ENCODE assay signal across 24 cellular contexts in the genomic region with DNA sequence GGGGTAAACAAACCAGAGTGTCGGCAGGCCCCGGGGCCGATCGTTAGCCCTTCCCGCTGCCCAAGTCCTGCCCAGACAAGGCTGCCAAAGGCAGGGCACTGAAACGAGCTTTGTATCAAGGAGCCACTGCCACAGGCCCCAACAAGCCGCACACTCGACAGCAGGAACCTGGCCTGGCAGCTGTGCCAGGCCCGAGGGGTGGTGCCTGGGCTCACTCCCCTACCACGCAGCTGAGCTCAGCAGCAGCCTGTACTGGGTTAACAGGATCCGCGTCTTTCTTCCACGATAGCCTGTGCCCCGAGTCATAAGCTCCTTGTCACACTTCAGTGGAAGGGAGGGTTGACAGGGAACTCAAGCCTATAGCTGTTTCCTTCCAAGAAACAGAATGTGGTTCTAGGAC.
A peak's percentile ranks its signal among the peaks of the same experiment; 100 is the strongest.
DNase-seq lines count a peak whose midpoint lies in the region; ATAC-seq and TF ChIP-seq lines count a peak whose summit lies in the region.
"Had no signal": no experiment of that assay in that cellular context is flagged by ENCODE, and none has a peak within 500 bp of the region (broad histone marks: within the 10 kb centered on the region; RNA-seq: fewer than 3 reads in every experiment).

No MANE protein-coding gene starts in this region.

- peaks cover 30% of the 10 kb centered on the region for H3K79me2 ChIP-seq in osteoblast (ENCODE audit: insufficient read depth, low read length)

- no peak overlapping the region for H3K9ac ChIP-seq in endodermal cell (ENCODE audit: extremely low read depth, low read length, poor library complexity, severe bottlenecking)
- H3K9ac ChIP-seq: neural progenitor cell, SK-N-SH had no signal

- no peak for TF ChIP-seq POLR2A in GM18505 (IDR thresholded peaks at IDR 0.05; ENCODE audit: borderline replicate concordance, extremely low read depth, insufficient read depth, insufficient read length)

- H3K27me3 ChIP-seq in endodermal cell (ENCODE audit: control insufficient read depth, insufficient read depth, low read length, poor library complexity, severe bottlenecking) = no peaks in the 10 kb centered on the region
- H3K27me3 ChIP-seq in osteoblast (ENCODE audit: insufficient read depth, low read length) = no peaks in the 10 kb centered on the region
- H3K27me3 ChIP-seq: neural progenitor cell had no signal

- WGBS in endodermal cell (ENCODE audit: insufficient coverage in 1 of 2, insufficient read length in 1 of 2), 2 experiments = 92 to 95% methylated on average over 13 to 14 of the region's 14 CpGs

- TF ChIP-seq CTCF in endodermal cell (conservative IDR thresholded peaks at IDR 0.05) (no peak), osteoblast (IDR thresholded peaks at IDR 0.05; ENCODE audit: extremely low read depth, low read depth, low read length) (no peak)

- H3K27ac Mint-ChIP-seq in endodermal cell = peak overlapping the region; percentile 1
- H3K27ac Mint-ChIP-seq: activated CD8-positive, alpha-beta T cell treated with anti-CD3 and anti-CD28 coated beads for 36 hours; activated naive CD4-positive, alpha-beta T cell treated with anti-CD3 and anti-CD28 coated beads for 36 hours; CD8-positive, alpha-beta T cell had no signal

- no peak overlapping the region for H3K4me2 ChIP-seq in osteoblast (ENCODE audit: insufficient read depth, low read length)
- H3K4me2 ChIP-seq: neural progenitor cell, SK-N-SH had no signal

- H3K9me3 Mint-ChIP-seq in endodermal cell = no peaks in the 10 kb centered on the region
- H3K9me3 Mint-ChIP-seq: activated CD8-positive, alpha-beta T cell treated with anti-CD3 and anti-CD28 coated beads for 36 hours; activated naive CD4-positive, alpha-beta T cell treated with anti-CD3 and anti-CD28 coated beads for 36 hours; activated T-cell treated with anti-CD3 and anti-CD28 coated beads, Interleukin-2, amount 50 U/mL, for 4 hours; CD8-positive, alpha-beta T cell; neural progenitor cell; T-helper 2 cell treated with Interferon-gamma antibody and Interleukin-4, amounts not matched to agents 5 μg/mL and 100 μg/mL, for 36 hours had no signal

- no peak overlapping the region for H3K27ac ChIP-seq in endodermal cell (ENCODE audit: low read depth, low read length)
- no peak overlapping the region for H3K27ac ChIP-seq in osteoblast (ENCODE audit: low read depth, low read length)
- H3K27ac ChIP-seq: neural progenitor cell had no signal

- no peak overlapping the region for H3K4me3 ChIP-seq in endodermal cell (ENCODE audit: low read length)
- H3K4me3 ChIP-seq in osteoblast (ENCODE audit: insufficient read depth, low read length) = no peak overlapping the region
- H3K4me3 ChIP-seq: neural progenitor cell had no signal

- H3K36me3 ChIP-seq in endodermal cell (ENCODE audit: control insufficient read depth, insufficient read depth, low read length) (peaks cover 8% of the 10 kb centered on the region), osteoblast (ENCODE audit: insufficient read depth, low read length) (peaks cover 29% of the 10 kb centered on the region)
- H3K36me3 ChIP-seq: neural progenitor cell had no signal

- peaks cover 27% of the 10 kb centered on the region for H3K36me3 Mint-ChIP-seq in endodermal cell (ENCODE audit: low read depth)

- H3K4me1 Mint-ChIP-seq in endodermal cell = peaks cover 3% of the 10 kb centered on the region

- no peaks in the 10 kb centered on the region for H3K9me3 ChIP-seq in endodermal cell (ENCODE audit: control insufficient read depth, low read length)
- H3K9me3 ChIP-seq in osteoblast (ENCODE audit: low read depth, low read length) = no peaks in the 10 kb centered on the region
- H3K9me3 ChIP-seq: SK-N-SH had no signal

- peaks cover 21% of the 10 kb centered on the region for H4K20me1 ChIP-seq in osteoblast (ENCODE audit: insufficient read depth, low read length)

- DNase-seq in DMS79 (lab: John Stamatoyannopoulos, UW) (peak; percentile 54), NCI-H1105 (lab: John Stamatoyannopoulos, UW) (peak; percentile 53), endodermal cell (no peak), osteoblast (ENCODE audit: insufficient read length, low spot score, missing footprints) (peak; percentile 19), HuH-7.5 (ENCODE audit: low spot score) (no peak)
- DNase-seq: activated CD4-positive, CD25-positive, alpha-beta regulatory T cell; activated CD8-positive, alpha-beta T cell treated with anti-CD3 and anti-CD28 coated beads for 36 hours; activated naive CD4-positive, alpha-beta T cell treated with anti-CD3 and anti-CD28 coated beads for 36 hours; activated T-cell treated with anti-CD3 and anti-CD28 coated beads, Interleukin-2, amount 50 U/mL, for 4 hours; CD8-positive, alpha-beta T cell; foreskin melanocyte; Kasumi-1; left colon; NCI-H1092; NCI-H2227 treated with DMSO at 0.1 percent for 48 hours; SK-N-SH; small intestine; stimulated activated CD4-positive, alpha-beta T cell treated with anti-CD3 and anti-CD28 coated beads, Interleukin-4, amount 100 ng/mL, for 1 hour had no signal

- no peak for ATAC-seq in GM18868 (IDR thresholded peaks at IDR 0.05; ENCODE audit: unreplicated experiment)
- ATAC-seq in GM18505 (IDR thresholded peaks at IDR 0.05; ENCODE audit: unreplicated experiment) = no peak
- ATAC-seq in GM19463 (IDR thresholded peaks at IDR 0.05; ENCODE audit: unreplicated experiment) = no peak
- ATAC-seq: activated CD8-positive, alpha-beta T cell treated with anti-CD3 and anti-CD28 coated beads for 36 hours; activated T-cell treated with anti-CD3 and anti-CD28 coated beads, Interleukin-2, amount 50 U/mL, for 4 hours; CD8-positive, alpha-beta T cell; left colon; Panc1 had no signal

- no peaks in the 10 kb centered on the region for H3K4me1 ChIP-seq in endodermal cell (ENCODE audit: control insufficient read depth, insufficient read depth, low read length)
- peaks cover 8% of the 10 kb centered on the region for H3K4me1 ChIP-seq in osteoblast (ENCODE audit: insufficient read depth, low read length)

- H3K27me3 Mint-ChIP-seq in endodermal cell (ENCODE audit: insufficient read depth) = no peaks in the 10 kb centered on the region
- H3K27me3 Mint-ChIP-seq: activated CD8-positive, alpha-beta T cell treated with anti-CD3 and anti-CD28 coated beads for 36 hours had no signal

- H3K4me3 Mint-ChIP-seq in endodermal cell = no peak overlapping the region
- H3K4me3 Mint-ChIP-seq: activated CD8-positive, alpha-beta T cell treated with anti-CD3 and anti-CD28 coated beads for 36 hours; activated naive CD4-positive, alpha-beta T cell treated with anti-CD3 and anti-CD28 coated beads for 36 hours; activated T-cell treated with anti-CD3 and anti-CD28 coated beads, Interleukin-2, amount 50 U/mL, for 4 hours; CD8-positive, alpha-beta T cell; neural progenitor cell; T-helper 2 cell treated with Interferon-gamma antibody and Interleukin-4, amounts not matched to agents 5 μg/mL and 100 μg/mL, for 36 hours had no signal

- no peak overlapping the region for H2AFZ ChIP-seq in osteoblast (ENCODE audit: low read length)
- H2AFZ ChIP-seq: neural progenitor cell had no signal

Comparison
In these comparisons a context has a peak if more than half of its experiments do, and no peak if none do; other contexts are left out.
1. DNase-seq: peak in DMS79 (single experiment), NCI-H1105 (single experiment) and osteoblast (single experiment); none in endodermal cell (single experiment) and HuH-7.5 (single experiment).